15 cellular contexts compared by ENCODE assay signal in genomic region chr13:111992911-111993310, GRCh38.
DNase-seq lines count a peak whose midpoint lies in the region; TF ChIP-seq lines count a peak whose summit lies in the region.
"Had no signal": no experiment of that assay in that cellular context is flagged by ENCODE, and none has a peak within 500 bp of the region (broad histone marks: within the 10 kb centered on the region; RNA-seq: fewer than 3 reads in every experiment).

No MANE protein-coding gene starts in this region.

- TF ChIP-seq CTCF in VCaP (conservative IDR thresholded peaks at IDR 0.05) (no peak), GM20000 (IDR thresholded peaks at IDR 0.05; ENCODE audit: extremely low read depth, missing control alignments) (no peak)

- peak; percentile 51 for DNase-seq in foreskin melanocyte
- peak; percentile 55 for DNase-seq in pons (ENCODE audit: low spot score)
- DNase-seq in DMS79 (lab: John Stamatoyannopoulos, UW), result no peak
- no peak for DNase-seq in GM20000 (ENCODE audit: low spot score)
- DNase-seq in NCI-H2029 treated with DMSO at 0.1 percent for 48 hours (lab: John Stamatoyannopoulos, UW), result no peak
- DNase-seq: C1 segment of cervical spinal cord; Caco-2; CD4-positive, alpha-beta memory T cell; DMS153; EL; GDM1; GOT3; H7; HCEC 1CT had no signal

- peak overlapping the region; percentile 82 for H3K27ac ChIP-seq in VCaP

Comparison
In these comparisons a context has a peak if more than half of its experiments do, and no peak if none do; other contexts are left out.
1. DNase-seq: peak in foreskin melanocyte (single experiment) and pons (single experiment); none in DMS79 (single experiment), GM20000 (single experiment) and NCI-H2029 treated with DMSO at 0.1 percent for 48 hours (single experiment).